Comparison of ENCODE assay signal across 10 cellular contexts in genomic region chr1:97677702-97678101, GRCh38.
"Had no signal": no experiment of that assay in that cellular context is flagged by ENCODE, and none has a peak within 500 bp of the region (broad histone marks: within the 10 kb centered on the region; RNA-seq: fewer than 3 reads in every experiment).

No MANE protein-coding gene starts in this region.

- DNase-seq: GM23248, GOT3, H7, HFFc6, KBM-7 had no signal

- H3K27ac Mint-ChIP-seq: HFFc6, IgD-negative memory B cell had no signal

- ATAC-seq: HCT116, HepG2 had no signal

- H3K4me1 ChIP-seq: HAP-1 had no signal

- H3K9ac ChIP-seq: GM23248 had no signal

- H3K4me1 Mint-ChIP-seq: IgD-negative memory B cell had no signal

- H3K27me3 Mint-ChIP-seq: IgD-negative memory B cell had no signal

- H3K36me3 ChIP-seq: HAP-1 had no signal

- H3K27ac ChIP-seq: GM23248, HL-60 had no signal

- H3K36me3 Mint-ChIP-seq: IgD-negative memory B cell had no signal

- H2AFZ ChIP-seq: GM23248 had no signal

- H3K9me3 Mint-ChIP-seq: HFFc6 had no signal

- H3K4me3 Mint-ChIP-seq: HFFc6, IgD-negative memory B cell had no signal

- H3K4me3 ChIP-seq: GM23248, HAP-1 had no signal

- H3K9me3 ChIP-seq: HAP-1 had no signal
